In genomic region chr3:21786454-21786829, GRCh38 we compare ENCODE assay signal across 24 cellular contexts. TPM values are rescaled to one million over a fixed set of nuclear protein-coding genes. Genes with fewer than 3 reads are reported as not detected.
"Had no signal": no experiment of that assay in that cellular context is flagged by ENCODE, and none has a peak within 500 bp of the region (broad histone marks: within the 10 kb centered on the region; RNA-seq: fewer than 3 reads in every experiment).

No MANE protein-coding gene starts in this region.

- H3K36me3 Mint-ChIP-seq: activated naive CD8-positive, alpha-beta T cell treated with anti-CD3 and anti-CD28 coated beads for 36 hours; stimulated activated naive B cell treated with anti-CD40 and anti-IgM and Interleukin-4, amounts not matched to agents 10 μg/mL and 1 μg/mL and 100 μg/mL, for 72 hours had no signal

- H3K9me3 ChIP-seq: testis, upper lobe of right lung had no signal

- H3K4me3 Mint-ChIP-seq: activated B cell treated with CpG ODN at 0.5 μM for 24 hours; activated CD4-positive, alpha-beta T cell treated with anti-CD3 and anti-CD28 coated beads for 36 hours; activated naive CD8-positive, alpha-beta T cell treated with anti-CD3 and anti-CD28 coated beads for 36 hours; activated T-cell treated with anti-CD3 and anti-CD28 coated beads, Interleukin-2, amount 50 U/mL, for 24 hours; nephron progenitor cell; stimulated activated naive B cell treated with anti-CD40 and anti-IgM and Interleukin-4, amounts not matched to agents 10 μg/mL and 1 μg/mL and 100 μg/mL, for 72 hours; T-helper 17 cell had no signal

- H3K27ac ChIP-seq: epithelial cell of prostate, upper lobe of right lung had no signal

- H3K27ac Mint-ChIP-seq: activated B cell treated with CpG ODN at 0.5 μM for 24 hours; activated CD4-positive, alpha-beta T cell treated with anti-CD3 and anti-CD28 coated beads for 36 hours; activated naive CD8-positive, alpha-beta T cell treated with anti-CD3 and anti-CD28 coated beads for 36 hours; activated T-cell treated with anti-CD3 and anti-CD28 coated beads, Interleukin-2, amount 50 U/mL, for 24 hours; activated T-helper 2 cell treated with anti-CD3 and anti-CD28 coated beads, Interferon-gamma antibody, Interleukin-2, Interleukin-4, amounts not matched to agents 10 μg/mL and 5 μg/mL and 100 μg/mL, durations not matched to agents 14 hours and 24 hours and 36 hours; nephron progenitor cell; T-helper 17 cell had no signal

- DNase-seq: activated B cell treated with CpG ODN at 0.5 μM for 24 hours; activated CD4-positive, alpha-beta T cell treated with anti-CD3 and anti-CD28 coated beads for 36 hours; activated CD4-positive, alpha-beta T cell treated with anti-CD3 and anti-CD28 coated beads, Interleukin-2, amount 50 U/mL, for 4 hours; activated CD8-positive, alpha-beta memory T cell treated with anti-CD3 and anti-CD28 coated beads for 24 hours; activated CD8-positive, alpha-beta memory T cell treated with anti-CD3 and anti-CD28 coated beads, Interleukin-2, amount 50 U/mL, for 4 hours; activated naive CD4-positive, alpha-beta T cell treated with Interleukin-2 at 50 U/mL for 16 hours; activated naive CD8-positive, alpha-beta T cell treated with anti-CD3 and anti-CD28 coated beads for 36 hours; activated T-cell treated with anti-CD3 and anti-CD28 coated beads, Interleukin-2, amount 50 U/mL, for 24 hours; foreskin fibroblast; hippocampal formation; kidney glomerular epithelial cell; mucosa of descending colon; nephron progenitor cell; nucleus accumbens; stimulated activated CD4-positive, alpha-beta T cell treated with anti-CD3 and anti-CD28 coated beads, Interleukin-2, amount 100 ng/mL, for 48 hours; stimulated activated CD8-positive, alpha-beta memory T cell treated with anti-CD3 and anti-CD28 coated beads, Interleukin-4, amount 100 ng/mL, for 48 hours; stimulated activated naive B cell treated with anti-CD40 and anti-IgM and Interleukin-4, amounts not matched to agents 10 μg/mL and 1 μg/mL and 100 μg/mL, for 72 hours; SW 1271; T-helper 17 cell; upper lobe of right lung had no signal

- H3K9me3 Mint-ChIP-seq: activated B cell treated with CpG ODN at 0.5 μM for 24 hours; activated naive CD8-positive, alpha-beta T cell treated with anti-CD3 and anti-CD28 coated beads for 36 hours; stimulated activated naive B cell treated with anti-CD40 and anti-IgM and Interleukin-4, amounts not matched to agents 10 μg/mL and 1 μg/mL and 100 μg/mL, for 72 hours had no signal

- H3K4me3 ChIP-seq: mucosa of descending colon, smooth muscle cell, testis, upper lobe of right lung had no signal

- H3K27me3 ChIP-seq: testis, upper lobe of right lung had no signal

- H3K4me1 Mint-ChIP-seq: activated CD4-positive, alpha-beta T cell treated with anti-CD3 and anti-CD28 coated beads for 36 hours; activated naive CD8-positive, alpha-beta T cell treated with anti-CD3 and anti-CD28 coated beads for 36 hours; T-helper 17 cell had no signal

- H3K36me3 ChIP-seq: upper lobe of right lung had no signal

- H3K27me3 Mint-ChIP-seq: activated B cell treated with CpG ODN at 0.5 μM for 24 hours; activated CD4-positive, alpha-beta T cell treated with anti-CD3 and anti-CD28 coated beads for 36 hours; activated naive CD8-positive, alpha-beta T cell treated with anti-CD3 and anti-CD28 coated beads for 36 hours; activated T-cell treated with anti-CD3 and anti-CD28 coated beads, Interleukin-2, amount 50 U/mL, for 24 hours; stimulated activated naive B cell treated with anti-CD40 and anti-IgM and Interleukin-4, amounts not matched to agents 10 μg/mL and 1 μg/mL and 100 μg/mL, for 72 hours; T-helper 17 cell had no signal

RNA-seq across cellular contexts. Expression of gene ZNF385D, which starts 35.4 kb away (rescaled TPM):
- total RNA-seq: activated B cell treated with CpG ODN at 0.5 μM for 24 hours; activated CD4-positive, alpha-beta T cell treated with anti-CD3 and anti-CD28 coated beads for 36 hours; activated naive CD8-positive, alpha-beta T cell treated with anti-CD3 and anti-CD28 coated beads for 36 hours; activated T-helper 2 cell treated with anti-CD3 and anti-CD28 coated beads, Interferon-gamma antibody, Interleukin-2, Interleukin-4, amounts not matched to agents 10 μg/mL and 5 μg/mL and 100 μg/mL, durations not matched to agents 14 hours and 24 hours and 36 hours had no signal
